Comparison of ENCODE assay signal across 7 cellular contexts in the genomic region with DNA sequence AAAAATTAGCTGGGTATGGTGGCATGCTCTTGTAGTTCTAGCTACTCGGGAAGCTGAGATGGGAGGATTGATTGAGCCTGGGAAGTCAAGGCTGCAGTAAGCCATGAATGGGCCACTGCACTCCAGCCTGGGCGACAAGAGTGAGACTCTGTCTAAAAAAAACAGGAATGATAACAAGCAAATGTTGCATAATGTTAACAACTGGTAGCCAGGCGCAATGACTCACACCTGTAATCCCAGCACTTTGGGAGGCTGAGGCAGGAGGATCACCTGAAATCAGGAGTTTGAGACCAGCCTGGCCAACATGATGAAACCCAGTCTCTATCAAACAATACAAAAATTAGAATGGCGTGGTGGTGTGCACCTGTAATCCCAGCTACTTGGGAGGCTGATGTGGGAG. TPM values are rescaled to one million over a fixed set of nuclear protein-coding genes. Genes with fewer than 3 reads are reported as not detected.
DNase-seq lines count a peak whose midpoint lies in the region; FAIRE-seq and TF ChIP-seq lines count a peak whose summit lies in the region.
"Not testable (repeated sequence)": the region's sequence is repeated elsewhere in the genome, so short reads cannot be mapped to it uniquely, and the experiment has no call there.

No MANE protein-coding gene starts in this region.

- not testable (repeated sequence) for H2BK5ac ChIP-seq in trophoblast cell (ENCODE audit: low read depth, low read length, poor library complexity)

- CTCF ChIA-PET in activated naive CD4-positive, alpha-beta T cell treated with anti-CD3 and anti-CD28 coated beads for 36 hours (lab: Charles Lee), result interaction anchor here (0.6 to 0.7 kb wide), 2 partner anchors 305 to 418 kb away, joined by 3 to 5 read pairs; no protein-coding TSS in a partner anchor

- WGBS in trophoblast cell (ENCODE audit: extremely low coverage, insufficient coverage, insufficient read length), result no CpG with 5 or more reads among the region's 4 CpGs

- not testable (repeated sequence) for H3K27me3 Mint-ChIP-seq in activated naive CD4-positive, alpha-beta T cell treated with anti-CD3 and anti-CD28 coated beads for 36 hours (ENCODE audit: low read depth)

- not testable (repeated sequence) for H3K4me3 Mint-ChIP-seq in activated naive CD4-positive, alpha-beta T cell treated with anti-CD3 and anti-CD28 coated beads for 36 hours

- DNase-seq in EH (ENCODE audit: low read depth), result peak; percentile 3
- peak; percentile 4 for DNase-seq in M059J (ENCODE audit: low read depth)
- DNase-seq in activated naive CD4-positive, alpha-beta T cell treated with anti-CD3 and anti-CD28 coated beads for 36 hours, result not testable (repeated sequence)
- peak; percentile 15 for DNase-seq in bronchial epithelial cell (ENCODE audit: low read depth)
- peak; percentile 4 for DNase-seq in fibroblast of mammary gland (ENCODE audit: low read depth)
- DNase-seq in iris pigment epithelial cell (ENCODE audit: low read depth), result peak; percentile 8
- DNase-seq in trophoblast cell, result peak; percentile 32 to 71

- not testable (repeated sequence) for H3K4me1 ChIP-seq in trophoblast cell (ENCODE audit: control insufficient read depth in 1 of 2, insufficient read depth in 2 of 2, low read length in 2 of 2)

- not testable (repeated sequence) for H3K36me3 ChIP-seq in bronchial epithelial cell (ENCODE audit: control insufficient read depth, insufficient read depth, low read length); trophoblast cell (ENCODE audit: control insufficient read depth in 1 of 2, insufficient read depth in 2 of 2, low read length in 2 of 2)

- H2AK5ac ChIP-seq in trophoblast cell (ENCODE audit: low read length), result not testable (repeated sequence)

- not testable (repeated sequence) for H3K14ac ChIP-seq in trophoblast cell (ENCODE audit: low read length)

- not testable (repeated sequence) for H3K4me2 ChIP-seq in trophoblast cell (ENCODE audit: low read length)

- not testable (repeated sequence) for H3K79me1 ChIP-seq in trophoblast cell (ENCODE audit: low read length)

- H3K9me3 Mint-ChIP-seq in activated naive CD4-positive, alpha-beta T cell treated with anti-CD3 and anti-CD28 coated beads for 36 hours, result not testable (repeated sequence)

- H3K9me3 ChIP-seq in trophoblast cell (ENCODE audit: insufficient read depth, low read depth, low read length), result not testable (repeated sequence)

- H4K91ac ChIP-seq in trophoblast cell (ENCODE audit: low read depth, low read length), result not testable (repeated sequence)

- H3K79me2 ChIP-seq in trophoblast cell (ENCODE audit: control insufficient read depth, insufficient read depth, low read length, poor library complexity), result not testable (repeated sequence)

- not testable (repeated sequence) for H4K8ac ChIP-seq in trophoblast cell (ENCODE audit: low read depth, low read length)

- TF ChIP-seq CTCF in bronchial epithelial cell (IDR thresholded peaks at IDR 0.05; ENCODE audit: insufficient read depth, low read length, severe bottlenecking); fibroblast of mammary gland (conservative IDR thresholded peaks at IDR 0.05; ENCODE audit: control insufficient read depth, insufficient read depth, low read depth, low read length): not testable (repeated sequence)

- not testable (repeated sequence) for H3K9ac ChIP-seq in trophoblast cell (ENCODE audit: low read length)

- intact Hi-C loops in activated naive CD4-positive, alpha-beta T cell treated with anti-CD3 and anti-CD28 coated beads for 36 hours (cut with micrococcal nuclease), result not testable (repeated sequence)

- not testable (repeated sequence) for H3K27me3 ChIP-seq in bronchial epithelial cell (ENCODE audit: control insufficient read depth, insufficient read depth, low read length); trophoblast cell (ENCODE audit: insufficient read depth, low read length)

- not testable (repeated sequence) for H2BK12ac ChIP-seq in trophoblast cell (ENCODE audit: low read length)

- H3K18ac ChIP-seq in trophoblast cell (ENCODE audit: low read length), result not testable (repeated sequence)

- H2AFZ ChIP-seq in trophoblast cell (ENCODE audit: insufficient read depth, low read length, poor library complexity), result not testable (repeated sequence)

- H3K27ac Mint-ChIP-seq in activated naive CD4-positive, alpha-beta T cell treated with anti-CD3 and anti-CD28 coated beads for 36 hours, result peak overlapping the region; percentile 24

- not testable (repeated sequence) for H2BK120ac ChIP-seq in trophoblast cell (ENCODE audit: insufficient read depth, low read length, poor library complexity)

- not testable (repeated sequence) for H4K12ac ChIP-seq in trophoblast cell (ENCODE audit: low read depth, low read length)

- FAIRE-seq in bronchial epithelial cell (lab: Jason Lieb, UNC), result not testable (repeated sequence)

- H3K4me3 ChIP-seq in bronchial epithelial cell (ENCODE audit: low read depth, low read length); fibroblast of mammary gland (ENCODE audit: control insufficient read depth, low read depth, low read length); trophoblast cell (ENCODE audit: low read depth, low read length): not testable (repeated sequence)

- H3K4me1 Mint-ChIP-seq in activated naive CD4-positive, alpha-beta T cell treated with anti-CD3 and anti-CD28 coated beads for 36 hours (ENCODE audit: low read depth), result not testable (repeated sequence)

- H3K23ac ChIP-seq in trophoblast cell (ENCODE audit: low read length), result not testable (repeated sequence)

- H3K27ac ChIP-seq in trophoblast cell (ENCODE audit: low read depth, low read length), result not testable (repeated sequence)

- not testable (repeated sequence) for H3K4ac ChIP-seq in trophoblast cell (ENCODE audit: low read depth, low read length)

- not testable (repeated sequence) for H3K36me3 Mint-ChIP-seq in activated naive CD4-positive, alpha-beta T cell treated with anti-CD3 and anti-CD28 coated beads for 36 hours (ENCODE audit: low read depth)

RNA-seq across cellular contexts. Expression of a gene that starts 51.0 kb away (rescaled TPM):
- total RNA-seq in M059J (2014; rRNA removed; shearing (Covaris generic)), result 2.1 and 6.8 TPM in 2 replicates
- total RNA-seq in activated naive CD4-positive, alpha-beta T cell treated with anti-CD3 and anti-CD28 coated beads for 36 hours, result 10 to 100 TPM in 1 of 2 experiments, 1 to 10 TPM in 1; 9.6 to 10.5 TPM
- 5.3 and 5.4 TPM in 2 replicates for total RNA-seq in bronchial epithelial cell
- polyA plus RNA-seq in trophoblast cell (2013), result 15.5 and 17.3 TPM in 2 replicates
